35 cellular contexts compared by ENCODE assay signal in the genomic region with DNA sequence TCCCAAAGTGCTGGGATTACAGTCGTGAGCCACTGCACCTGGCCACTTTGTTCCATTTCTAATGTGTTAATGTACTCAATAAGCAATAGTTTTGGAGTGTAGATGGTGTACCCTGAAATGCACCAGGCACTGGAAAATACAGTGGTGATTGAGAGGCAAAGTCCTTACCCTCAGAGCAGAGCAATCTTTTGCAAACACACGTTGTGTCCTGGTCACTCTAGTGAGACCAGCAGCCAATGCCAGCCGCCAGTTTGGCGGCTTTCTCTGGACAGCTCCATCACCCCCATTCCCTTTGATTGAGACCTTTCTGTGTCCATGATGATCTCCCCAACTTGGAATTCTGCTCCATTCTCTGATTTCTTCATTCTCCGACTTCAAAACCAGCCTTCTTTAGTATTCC.
"Had no signal": no experiment of that assay in that cellular context is flagged by ENCODE, and none has a peak within 500 bp of the region (broad histone marks: within the 10 kb centered on the region; RNA-seq: fewer than 3 reads in every experiment).

No MANE protein-coding gene starts in this region.

- H3K36me3 ChIP-seq: ascending aorta, brain microvascular endothelial cell, breast epithelium had no signal

- H3K4me3 Mint-ChIP-seq: activated CD4-positive, alpha-beta memory T cell treated with anti-CD3 and anti-CD28 coated beads, Interleukin-2, amount 10 ng/mL, durations not matched to agents 7 days and 5 days; activated CD4-positive, alpha-beta T cell treated with anti-CD3 and anti-CD28 coated beads for 36 hours; activated CD4-positive, alpha-beta T cell treated with anti-CD3 and anti-CD28 coated beads, Interleukin-2, amount 10 ng/mL, durations not matched to agents 7 days and 5 days; activated CD8-positive, alpha-beta memory T cell treated with anti-CD3 and anti-CD28 coated beads, Interleukin-2, amount 10 ng/mL, durations not matched to agents 7 days and 5 days; activated CD8-positive, alpha-beta T cell treated with anti-CD3 and anti-CD28 coated beads, Interleukin-2, amount 10 ng/mL, durations not matched to agents 7 days and 5 days; activated naive CD4-positive, alpha-beta T cell treated with anti-CD3 and anti-CD28 coated beads, Interleukin-2, amount 10 ng/mL, durations not matched to agents 7 days and 5 days; activated naive CD4-positive, alpha-beta T cell treated with anti-CD3 and anti-CD28 coated beads, Interleukin-2, amount 50 U/mL, for 24 hours; activated naive CD8-positive, alpha-beta T cell; activated naive CD8-positive, alpha-beta T cell treated with anti-CD3 and anti-CD28 coated beads, Interleukin-2, amount 10 ng/mL, durations not matched to agents 7 days and 5 days; activated naive CD8-positive, alpha-beta T cell treated with anti-CD3 and anti-CD28 coated beads, Interleukin-2, amount 50 U/mL, for 24 hours; activated T-cell treated with anti-CD3 and anti-CD28 coated beads, Interleukin-2, amount 50 U/mL, for 24 hours; T-helper 1 cell treated with Interleukin-12 subunit alpha and Interleukin-12 subunit beta and Interleukin-4 antibody, amounts not matched to agents 30 μg/mL and 1 μg/mL, for 36 hours; T-helper 2 cell treated with Interferon-gamma antibody and Interleukin-4, amounts not matched to agents 5 μg/mL and 100 μg/mL, for 36 hours had no signal

- H3K4me1 Mint-ChIP-seq: activated CD4-positive, alpha-beta memory T cell treated with anti-CD3 and anti-CD28 coated beads, Interleukin-2, amount 10 ng/mL, durations not matched to agents 7 days and 5 days; activated CD4-positive, alpha-beta T cell treated with anti-CD3 and anti-CD28 coated beads for 36 hours; activated CD4-positive, alpha-beta T cell treated with anti-CD3 and anti-CD28 coated beads, Interleukin-2, amount 10 ng/mL, durations not matched to agents 7 days and 5 days; activated CD8-positive, alpha-beta memory T cell treated with anti-CD3 and anti-CD28 coated beads, Interleukin-2, amount 10 ng/mL, durations not matched to agents 7 days and 5 days; activated naive CD4-positive, alpha-beta T cell treated with anti-CD3 and anti-CD28 coated beads, Interleukin-2, amount 10 ng/mL, durations not matched to agents 7 days and 5 days; activated naive CD4-positive, alpha-beta T cell treated with anti-CD3 and anti-CD28 coated beads, Interleukin-2, amount 50 U/mL, for 24 hours; activated naive CD8-positive, alpha-beta T cell treated with anti-CD3 and anti-CD28 coated beads, Interleukin-2, amount 10 ng/mL, durations not matched to agents 7 days and 5 days; activated naive CD8-positive, alpha-beta T cell treated with anti-CD3 and anti-CD28 coated beads, Interleukin-2, amount 50 U/mL, for 24 hours had no signal

- H3K4me1 ChIP-seq: ascending aorta, breast epithelium had no signal

- H3K27ac ChIP-seq: ascending aorta, brain microvascular endothelial cell, breast epithelium, VCaP had no signal

- H3K36me3 Mint-ChIP-seq: activated CD8-positive, alpha-beta memory T cell treated with anti-CD3 and anti-CD28 coated beads, Interleukin-2, amount 10 ng/mL, durations not matched to agents 7 days and 5 days; activated naive CD4-positive, alpha-beta T cell treated with anti-CD3 and anti-CD28 coated beads, Interleukin-2, amount 10 ng/mL, durations not matched to agents 7 days and 5 days; activated naive CD8-positive, alpha-beta T cell treated with anti-CD3 and anti-CD28 coated beads, Interleukin-2, amount 10 ng/mL, durations not matched to agents 7 days and 5 days had no signal

- H3K4me3 ChIP-seq: ascending aorta, breast epithelium had no signal

- H3K9me3 ChIP-seq: ascending aorta had no signal

- H3K27me3 ChIP-seq: ascending aorta, brain microvascular endothelial cell, breast epithelium had no signal

- H3K27ac Mint-ChIP-seq: activated CD4-positive, alpha-beta memory T cell treated with anti-CD3 and anti-CD28 coated beads, Interleukin-2, amount 10 ng/mL, durations not matched to agents 7 days and 5 days; activated CD4-positive, alpha-beta T cell treated with anti-CD3 and anti-CD28 coated beads for 36 hours; activated CD4-positive, alpha-beta T cell treated with anti-CD3 and anti-CD28 coated beads, Interleukin-2, amount 10 ng/mL, durations not matched to agents 7 days and 5 days; activated CD8-positive, alpha-beta memory T cell treated with anti-CD3 and anti-CD28 coated beads, Interleukin-2, amount 10 ng/mL, durations not matched to agents 7 days and 5 days; activated CD8-positive, alpha-beta T cell treated with anti-CD3 and anti-CD28 coated beads, Interleukin-2, amount 10 ng/mL, durations not matched to agents 7 days and 5 days; activated naive CD4-positive, alpha-beta T cell treated with anti-CD3 and anti-CD28 coated beads, Interleukin-2, amount 10 ng/mL, durations not matched to agents 7 days and 5 days; activated naive CD4-positive, alpha-beta T cell treated with anti-CD3 and anti-CD28 coated beads, Interleukin-2, amount 50 U/mL, for 24 hours; activated naive CD8-positive, alpha-beta T cell; activated naive CD8-positive, alpha-beta T cell treated with anti-CD3 and anti-CD28 coated beads, Interleukin-2, amount 10 ng/mL, durations not matched to agents 7 days and 5 days; activated naive CD8-positive, alpha-beta T cell treated with anti-CD3 and anti-CD28 coated beads, Interleukin-2, amount 50 U/mL, for 24 hours; activated T-cell treated with anti-CD3 and anti-CD28 coated beads, Interleukin-2, amount 50 U/mL, for 24 hours; activated T-helper 2 cell treated with anti-CD3 and anti-CD28 coated beads, Interferon-gamma antibody, Interleukin-2, Interleukin-4, amounts not matched to agents 10 μg/mL and 5 μg/mL and 100 μg/mL, durations not matched to agents 14 hours and 24 hours and 36 hours; T-helper 1 cell treated with Interleukin-12 subunit alpha and Interleukin-12 subunit beta and Interleukin-4 antibody, amounts not matched to agents 30 μg/mL and 1 μg/mL, for 36 hours; T-helper 2 cell treated with Interferon-gamma antibody and Interleukin-4, amounts not matched to agents 5 μg/mL and 100 μg/mL, for 36 hours had no signal

- ATAC-seq: activated CD4-positive, alpha-beta T cell treated with anti-CD3 and anti-CD28 coated beads for 36 hours; activated CD4-positive, CD25-positive, alpha-beta regulatory T cell treated with anti-CD3 and anti-CD28 coated beads, Interleukin-2, amount 50 U/mL, for 24 hours; activated CD8-positive, alpha-beta memory T cell treated with anti-CD3 and anti-CD28 coated beads, Interleukin-2, amount 10 ng/mL, durations not matched to agents 7 days and 5 days; activated CD8-positive, alpha-beta T cell treated with anti-CD3 and anti-CD28 coated beads, Interleukin-2, amount 10 ng/mL, durations not matched to agents 7 days and 5 days; activated naive CD8-positive, alpha-beta T cell treated with anti-CD3 and anti-CD28 coated beads, Interleukin-2, amount 50 U/mL, for 24 hours had no signal

- H3K27me3 Mint-ChIP-seq: activated CD4-positive, alpha-beta memory T cell treated with anti-CD3 and anti-CD28 coated beads, Interleukin-2, amount 10 ng/mL, durations not matched to agents 7 days and 5 days; activated CD4-positive, alpha-beta T cell treated with anti-CD3 and anti-CD28 coated beads for 36 hours; activated CD4-positive, alpha-beta T cell treated with anti-CD3 and anti-CD28 coated beads, Interleukin-2, amount 10 ng/mL, durations not matched to agents 7 days and 5 days; activated CD8-positive, alpha-beta memory T cell treated with anti-CD3 and anti-CD28 coated beads, Interleukin-2, amount 10 ng/mL, durations not matched to agents 7 days and 5 days; activated naive CD4-positive, alpha-beta T cell treated with anti-CD3 and anti-CD28 coated beads, Interleukin-2, amount 10 ng/mL, durations not matched to agents 7 days and 5 days; activated naive CD4-positive, alpha-beta T cell treated with anti-CD3 and anti-CD28 coated beads, Interleukin-2, amount 50 U/mL, for 24 hours; activated naive CD8-positive, alpha-beta T cell; activated naive CD8-positive, alpha-beta T cell treated with anti-CD3 and anti-CD28 coated beads, Interleukin-2, amount 10 ng/mL, durations not matched to agents 7 days and 5 days; activated naive CD8-positive, alpha-beta T cell treated with anti-CD3 and anti-CD28 coated beads, Interleukin-2, amount 50 U/mL, for 24 hours; activated T-cell treated with anti-CD3 and anti-CD28 coated beads, Interleukin-2, amount 50 U/mL, for 24 hours had no signal

- DNase-seq: activated CD4-positive, alpha-beta memory T cell treated with anti-CD3 and anti-CD28 coated beads, Interleukin-2, amount 10 ng/mL, durations not matched to agents 7 days and 5 days; activated CD4-positive, alpha-beta T cell treated with anti-CD3 and anti-CD28 coated beads for 1 hour; activated CD4-positive, alpha-beta T cell treated with anti-CD3 and anti-CD28 coated beads for 36 hours; activated CD4-positive, alpha-beta T cell treated with anti-CD3 and anti-CD28 coated beads for 48 hours; activated CD4-positive, alpha-beta T cell treated with anti-CD3 and anti-CD28 coated beads, Interleukin-2, amount 10 ng/mL, durations not matched to agents 7 days and 5 days; activated CD4-positive, alpha-beta T cell treated with anti-CD3 and anti-CD28 coated beads, Interleukin-2, amount 50 U/mL, for 48 hours; activated CD4-positive, CD25-positive, alpha-beta regulatory T cell; activated CD8-positive, alpha-beta memory T cell treated with anti-CD3 and anti-CD28 coated beads for 24 hours; activated CD8-positive, alpha-beta memory T cell treated with anti-CD3 and anti-CD28 coated beads, Interleukin-2, amount 10 ng/mL, durations not matched to agents 7 days and 5 days; activated CD8-positive, alpha-beta memory T cell treated with anti-CD3 and anti-CD28 coated beads, Interleukin-2, amount 50 U/mL, for 48 hours; activated CD8-positive, alpha-beta T cell treated with anti-CD3 and anti-CD28 coated beads, Interleukin-2, amount 10 ng/mL, durations not matched to agents 7 days and 5 days; activated effector memory CD4-positive, alpha-beta T cell treated with Interleukin-2 at 50 U/mL for 16 hours; activated gamma-delta T cell; activated naive CD4-positive, alpha-beta T cell treated with anti-CD3 and anti-CD28 coated beads, Interleukin-2, amount 10 ng/mL, durations not matched to agents 7 days and 5 days; activated naive CD4-positive, alpha-beta T cell treated with Interleukin-2 at 50 U/mL for 16 hours; activated naive CD8-positive, alpha-beta T cell treated with anti-CD3 and anti-CD28 coated beads, Interleukin-2, amount 10 ng/mL, durations not matched to agents 7 days and 5 days; activated naive CD8-positive, alpha-beta T cell treated with anti-CD3 and anti-CD28 coated beads, Interleukin-2, amount 50 U/mL, for 24 hours; activated T-cell treated with anti-CD3 and anti-CD28 coated beads, Interleukin-2, amount 50 U/mL, for 24 hours; activated T-cell treated with anti-CD3 and anti-CD28 coated beads, Interleukin-2, amount 50 U/mL, for 48 hours; amygdala; anterior cingulate cortex; brain microvascular endothelial cell; central memory CD4-positive, alpha-beta T cell; T-helper 1 cell; T-helper 2 cell; T-helper 9 cell had no signal
